Comparison of ENCODE assay signal across 13 cellular contexts in the genomic region with DNA sequence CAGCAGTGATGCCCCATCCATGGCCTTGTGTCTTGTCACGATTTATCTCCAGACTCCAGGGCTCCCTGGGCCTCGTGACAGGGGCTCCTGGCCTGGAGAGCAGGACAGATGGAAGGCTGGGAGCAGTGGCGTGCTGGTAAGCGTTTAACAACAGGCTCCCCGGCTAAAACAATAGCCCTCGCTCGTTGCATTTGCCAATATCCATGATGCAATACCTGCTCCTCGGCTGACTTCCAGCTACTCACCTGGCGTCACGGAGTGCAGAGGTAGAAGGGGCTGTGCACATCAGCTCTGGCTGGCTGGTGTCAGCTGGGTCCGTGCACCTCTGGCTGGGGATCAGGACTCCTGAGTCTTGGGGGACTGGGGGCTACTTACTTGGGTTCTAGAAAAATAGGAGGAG. TPM values are rescaled to one million over a fixed set of nuclear protein-coding genes. Genes with fewer than 3 reads are reported as not detected.
DNase-seq lines count a peak whose midpoint lies in the region; ATAC-seq, FAIRE-seq and TF ChIP-seq lines count a peak whose summit lies in the region.
"Had no signal": no experiment of that assay in that cellular context is flagged by ENCODE, and none has a peak within 500 bp of the region (broad histone marks: within the 10 kb centered on the region; RNA-seq: fewer than 3 reads in every experiment).

No MANE protein-coding gene starts in this region.

- no peak for DNase-seq in activated naive CD4-positive, alpha-beta T cell treated with anti-CD3 and anti-CD28 coated beads, Interleukin-2, amount 10 ng/mL, durations not matched to agents 7 days and 5 days
- DNase-seq in RWPE2 (ENCODE audit: low spot score) (no peak), keratinocyte (ENCODE audit: low read depth, low spot score) (no peak), SKM-1 (lab: John Stamatoyannopoulos, UW; ENCODE audit: unreplicated experiment) (no peak)
- DNase-seq: activated CD8-positive, alpha-beta memory T cell treated with anti-CD3 and anti-CD28 coated beads, Interleukin-2, amount 50 U/mL, for 48 hours; activated naive CD8-positive, alpha-beta T cell treated with anti-CD3 and anti-CD28 coated beads, Interleukin-2, amount 10 ng/mL, durations not matched to agents 7 days and 5 days; SHP77 treated with DMSO at 0.1 percent for 48 hours; stimulated activated CD4-positive, alpha-beta T cell treated with anti-CD3 and anti-CD28 coated beads, Interleukin-2, amount 100 ng/mL, for 24 hours had no signal

- H3K36me3 Mint-ChIP-seq in activated naive CD4-positive, alpha-beta T cell treated with anti-CD3 and anti-CD28 coated beads, Interleukin-2, amount 50 U/mL, for 24 hours = peaks cover 2% of the 10 kb centered on the region
- H3K36me3 Mint-ChIP-seq in activated naive CD4-positive, alpha-beta T cell treated with anti-CD3 and anti-CD28 coated beads, Interleukin-2, amount 10 ng/mL, durations not matched to agents 7 days and 5 days = peaks cover 2% of the 10 kb centered on the region

- FAIRE-seq in keratinocyte (lab: Jason Lieb, UNC) = peak; percentile 52
- FAIRE-seq: D721Med had no signal

- no peaks in the 10 kb centered on the region for H4K20me1 ChIP-seq in keratinocyte (ENCODE audit: control insufficient read depth, extremely low read depth, insufficient read depth, low read length)

- H3K27me3 Mint-ChIP-seq in activated naive CD4-positive, alpha-beta T cell treated with anti-CD3 and anti-CD28 coated beads, Interleukin-2, amount 50 U/mL, for 24 hours = peaks cover 46% of the 10 kb centered on the region
- H3K27me3 Mint-ChIP-seq in activated naive CD4-positive, alpha-beta T cell treated with anti-CD3 and anti-CD28 coated beads, Interleukin-2, amount 10 ng/mL, durations not matched to agents 7 days and 5 days = peaks cover 100% of the 10 kb centered on the region

- peak overlapping the region; percentile 30 for H3K27ac Mint-ChIP-seq in activated naive CD4-positive, alpha-beta T cell treated with anti-CD3 and anti-CD28 coated beads, Interleukin-2, amount 50 U/mL, for 24 hours
- no peak overlapping the region for H3K27ac Mint-ChIP-seq in activated naive CD4-positive, alpha-beta T cell treated with anti-CD3 and anti-CD28 coated beads, Interleukin-2, amount 10 ng/mL, durations not matched to agents 7 days and 5 days
- H3K27ac Mint-ChIP-seq: activated naive CD8-positive, alpha-beta T cell treated with anti-CD3 and anti-CD28 coated beads, Interleukin-2, amount 10 ng/mL, durations not matched to agents 7 days and 5 days had no signal

- H3K36me3 ChIP-seq in RWPE2 (ENCODE audit: low read depth) (no peaks in the 10 kb centered on the region), keratinocyte (ENCODE audit: control insufficient read depth in 2 of 2, extremely low read depth in 1 of 2, insufficient read depth in 2 of 2, low read length in 2 of 2) (no peaks in the 10 kb centered on the region)

- H3K27me3 ChIP-seq in RWPE2 (ENCODE audit: insufficient read depth, poor library complexity, severe bottlenecking) (peaks cover 29% of the 10 kb centered on the region), keratinocyte (ENCODE audit: control insufficient read depth, extremely low read depth, insufficient read depth, low read length) (peaks cover 37% of the 10 kb centered on the region)

- TF ChIP-seq CTCF in RWPE2 (IDR thresholded peaks at IDR 0.05; ENCODE audit: poor library complexity, severe bottlenecking) = no peak
- no peak for TF ChIP-seq CTCF in keratinocyte (optimal IDR thresholded peaks at IDR 0.05 in 1 of 3, IDR thresholded peaks at IDR 0.05 in 1 of 3, conservative IDR thresholded peaks at IDR 0.05 in 1 of 3; ENCODE audit: extremely low read depth in 1 of 3, insufficient read depth in 2 of 3, low read length in 3 of 3)

- ATAC-seq in RWPE2 (ENCODE audit: low read depth) (peak; percentile 66), HG02678 (IDR thresholded peaks at IDR 0.05; ENCODE audit: unreplicated experiment) (no peak), HG02852 (IDR thresholded peaks at IDR 0.05; ENCODE audit: unreplicated experiment) (no peak), GM19023 (IDR thresholded peaks at IDR 0.05; ENCODE audit: unreplicated experiment) (no peak)

- H2AFZ ChIP-seq in keratinocyte (ENCODE audit: control insufficient read depth, low read length) = no peak overlapping the region

- no peaks in the 10 kb centered on the region for H3K9me1 ChIP-seq in keratinocyte (ENCODE audit: control insufficient read depth, extremely low read depth, insufficient read depth, low read length)

- no peak overlapping the region for H3K4me2 ChIP-seq in keratinocyte (ENCODE audit: control insufficient read depth, extremely low read depth, insufficient read depth, low read depth, low read length)

- no peaks in the 10 kb centered on the region for H3K79me2 ChIP-seq in keratinocyte (ENCODE audit: control insufficient read depth, insufficient read depth, low read length)

- H3K9me3 Mint-ChIP-seq in activated naive CD4-positive, alpha-beta T cell treated with anti-CD3 and anti-CD28 coated beads, Interleukin-2, amount 50 U/mL, for 24 hours = no peaks in the 10 kb centered on the region
- H3K9me3 Mint-ChIP-seq in activated naive CD4-positive, alpha-beta T cell treated with anti-CD3 and anti-CD28 coated beads, Interleukin-2, amount 10 ng/mL, durations not matched to agents 7 days and 5 days = no peaks in the 10 kb centered on the region
- H3K9me3 Mint-ChIP-seq: activated naive CD8-positive, alpha-beta T cell treated with anti-CD3 and anti-CD28 coated beads, Interleukin-2, amount 10 ng/mL, durations not matched to agents 7 days and 5 days had no signal

- CTCF ChIA-PET in activated naive CD4-positive, alpha-beta T cell treated with anti-CD3 and anti-CD28 coated beads, Interleukin-2, amount 10 ng/mL, durations not matched to agents 7 days and 5 days (lab: Charles Lee) = interaction anchor here (8.5 kb wide), 1 partner anchor 8 kb away, joined by 80 read pairs; no protein-coding TSS in a partner anchor

- no peak overlapping the region for H3K4me3 Mint-ChIP-seq in activated naive CD4-positive, alpha-beta T cell treated with anti-CD3 and anti-CD28 coated beads, Interleukin-2, amount 50 U/mL, for 24 hours
- no peak overlapping the region for H3K4me3 Mint-ChIP-seq in activated naive CD4-positive, alpha-beta T cell treated with anti-CD3 and anti-CD28 coated beads, Interleukin-2, amount 10 ng/mL, durations not matched to agents 7 days and 5 days
- H3K4me3 Mint-ChIP-seq: activated naive CD8-positive, alpha-beta T cell treated with anti-CD3 and anti-CD28 coated beads, Interleukin-2, amount 10 ng/mL, durations not matched to agents 7 days and 5 days had no signal

- no peak overlapping the region for H3K9ac ChIP-seq in keratinocyte (ENCODE audit: control insufficient read depth, extremely low read depth, insufficient read depth, low read length)

- H3K9me3 ChIP-seq in RWPE2 (ENCODE audit: severe bottlenecking) (no peaks in the 10 kb centered on the region), keratinocyte (ENCODE audit: control insufficient read depth, low read depth, low read length) (no peaks in the 10 kb centered on the region)

- no peak overlapping the region for H3K4me3 ChIP-seq in RWPE2 (ENCODE audit: severe bottlenecking)
- no peak overlapping the region for H3K4me3 ChIP-seq in keratinocyte (ENCODE audit: control insufficient read depth in 2 of 3, extremely low read depth in 1 of 3, insufficient read depth in 2 of 3, low read depth in 1 of 3, low read length in 3 of 3)

- dilution Hi-C loops in keratinocyte (cut with MboI; ENCODE audit: extremely low pct_ligation_motif_present, low sequenced_read_pairs) = no loop called here

- no peak overlapping the region for H3K27ac ChIP-seq in RWPE2 (ENCODE audit: poor library complexity, severe bottlenecking)
- no peak overlapping the region for H3K27ac ChIP-seq in keratinocyte (ENCODE audit: control insufficient read depth, insufficient read depth, low read length)

- H3K4me1 Mint-ChIP-seq in activated naive CD4-positive, alpha-beta T cell treated with anti-CD3 and anti-CD28 coated beads, Interleukin-2, amount 50 U/mL, for 24 hours = peaks cover 8% of the 10 kb centered on the region
- peaks cover 16% of the 10 kb centered on the region for H3K4me1 Mint-ChIP-seq in activated naive CD4-positive, alpha-beta T cell treated with anti-CD3 and anti-CD28 coated beads, Interleukin-2, amount 10 ng/mL, durations not matched to agents 7 days and 5 days

- H3K4me1 ChIP-seq in RWPE2 (ENCODE audit: insufficient read depth, poor library complexity, severe bottlenecking) (no peaks in the 10 kb centered on the region), keratinocyte (ENCODE audit: control insufficient read depth, extremely low read depth, insufficient read depth, low read length) (peaks cover 6% of the 10 kb centered on the region)

RNA-seq across cellular contexts. Expression of a gene that starts 1.5 kb away (rescaled TPM):
- polyA plus RNA-seq in keratinocyte = 0.91 to 2.8 TPM (median 1.3 TPM) in 3 replicates
- polyA plus RNA-seq in keratinocyte (2011; ENCODE audit: low read depth) = 13.7 TPM
- 0.64 and 1.3 TPM in 2 replicates for polyA plus RNA-seq in keratinocyte (2011; cell fraction: cytosol; rRNA removed)
- 8.1 and 11.0 TPM in 2 replicates for polyA plus RNA-seq in keratinocyte (2011; cell fraction: nucleus; rRNA removed)
- 1.2 and 15.1 TPM in 2 replicates for polyA plus RNA-seq in keratinocyte (2012; ENCODE audit: low replicate concordance)
- 0.45 to 0.66 TPM in 2 of 3 replicates, not detected in the other for polyA minus RNA-seq in keratinocyte
- polyA minus RNA-seq in keratinocyte (2011; cell fraction: cytosol; rRNA and poly(A)+ RNA removed) = not detected
- 2.2 and 2.7 TPM in 2 replicates for polyA minus RNA-seq in keratinocyte (2011; cell fraction: nucleus; rRNA and poly(A)+ RNA removed)

RNA-seq across cellular contexts. Expression of a gene that starts 8.1 kb away (rescaled TPM):
- polyA plus RNA-seq in keratinocyte = 0.09 to 0.17 TPM (median 0.17 TPM) in 3 replicates
- 0.19 TPM for polyA plus RNA-seq in keratinocyte (2011; ENCODE audit: low read depth)
- 0.13 and 0.22 TPM in 2 replicates for polyA plus RNA-seq in keratinocyte (2011; cell fraction: cytosol; rRNA removed)
- 0.50 and 0.56 TPM in 2 replicates for polyA plus RNA-seq in keratinocyte (2011; cell fraction: nucleus; rRNA removed)
- polyA plus RNA-seq in keratinocyte (2012; ENCODE audit: low replicate concordance) = 0.39 and 0.73 TPM in 2 replicates
- 0.20 to 0.29 TPM in 2 of 3 replicates, not detected in the other for polyA minus RNA-seq in keratinocyte
- 0.96 TPM for polyA minus RNA-seq in keratinocyte (2011; cell fraction: cytosol; rRNA and poly(A)+ RNA removed)
- 0.11 TPM in 1 of 2 replicates, not detected in the other for polyA minus RNA-seq in keratinocyte (2011; cell fraction: nucleus; rRNA and poly(A)+ RNA removed)

RNA-seq across cellular contexts. Expression of a gene that starts 14.4 kb away (rescaled TPM):
- polyA plus RNA-seq in keratinocyte = 10.2 to 15.5 TPM (median 10.3 TPM) in 3 replicates
- polyA plus RNA-seq in keratinocyte (2011; ENCODE audit: low read depth) = 5.0 TPM
- polyA plus RNA-seq in keratinocyte (2011; cell fraction: cytosol; rRNA removed) = 5.2 and 9.3 TPM in 2 replicates
- polyA plus RNA-seq in keratinocyte (2011; cell fraction: nucleus; rRNA removed) = 28.7 and 29.1 TPM in 2 replicates
- polyA plus RNA-seq in keratinocyte (2012; ENCODE audit: low replicate concordance) = 16.0 and 23.3 TPM in 2 replicates
- polyA minus RNA-seq in keratinocyte = 11.2 to 22.3 TPM (median 13.6 TPM) in 3 replicates
- 17.1 TPM for polyA minus RNA-seq in keratinocyte (2011; cell fraction: cytosol; rRNA and poly(A)+ RNA removed)
- 5.5 and 6.8 TPM in 2 replicates for polyA minus RNA-seq in keratinocyte (2011; cell fraction: nucleus; rRNA and poly(A)+ RNA removed)

RNA-seq across cellular contexts. Expression of a gene that starts 14.5 kb away (rescaled TPM):
- 12.8 to 19.2 TPM (median 13.0 TPM) in 3 replicates for polyA plus RNA-seq in keratinocyte
- polyA plus RNA-seq in keratinocyte (2011; ENCODE audit: low read depth) = 16.5 TPM
- polyA plus RNA-seq in keratinocyte (2011; cell fraction: cytosol; rRNA removed) = 9.7 and 13.5 TPM in 2 replicates
- 2.7 and 4.4 TPM in 2 replicates for polyA plus RNA-seq in keratinocyte (2011; cell fraction: nucleus; rRNA removed)
- 31.4 and 57.7 TPM in 2 replicates for polyA plus RNA-seq in keratinocyte (2012; ENCODE audit: low replicate concordance)
- polyA minus RNA-seq in keratinocyte = 6.8 to 22.5 TPM (median 9.6 TPM) in 3 replicates
- 30.1 TPM for polyA minus RNA-seq in keratinocyte (2011; cell fraction: cytosol; rRNA and poly(A)+ RNA removed)
- polyA minus RNA-seq in keratinocyte (2011; cell fraction: nucleus; rRNA and poly(A)+ RNA removed) = 0.70 and 1.5 TPM in 2 replicates

RNA-seq across cellular contexts. Expression of a gene that starts 18.1 kb away (rescaled TPM):
- polyA plus RNA-seq in keratinocyte = 147 to 250 TPM (median 188 TPM) in 3 replicates
- 35.8 TPM for polyA plus RNA-seq in keratinocyte (2011; ENCODE audit: low read depth)
- 74.1 and 154 TPM in 2 replicates for polyA plus RNA-seq in keratinocyte (2011; cell fraction: cytosol; rRNA removed)
- polyA plus RNA-seq in keratinocyte (2011; cell fraction: nucleus; rRNA removed) = 119 and 164 TPM in 2 replicates
- polyA plus RNA-seq in keratinocyte (2012; ENCODE audit: low replicate concordance) = 153 and 285 TPM in 2 replicates
- 42.1 to 86.0 TPM (median 64.5 TPM) in 3 replicates for polyA minus RNA-seq in keratinocyte
- polyA minus RNA-seq in keratinocyte (2011; cell fraction: cytosol; rRNA and poly(A)+ RNA removed) = 350 TPM
- polyA minus RNA-seq in keratinocyte (2011; cell fraction: nucleus; rRNA and poly(A)+ RNA removed) = 81.6 and 85.9 TPM in 2 replicates
